ENCODE assay signal across 21 cellular contexts in genomic region chr6:47114460-47114859, GRCh38.
"Had no signal": no experiment of that assay in that cellular context is flagged by ENCODE, and none has a peak within 500 bp of the region (broad histone marks: within the 10 kb centered on the region; RNA-seq: fewer than 3 reads in every experiment).

No MANE protein-coding gene starts in this region.

- ATAC-seq: PC-3, Right ventricle myocardium inferior, SK-N-SH treated with all-trans-retinoic acid at 6 μM for 48 hours had no signal

- DNase-seq: Kasumi-1, KG1, MM.1S, NCI-H1092 treated with DMSO at 0.1 percent for 48 hours, NCI-H1436, NCI-H187, NCI-H2029, NCI-H2081 treated with DMSO at 0.1 percent for 48 hours, NCI-H2171, NCI-H226, NCI-H446, NCI-H510A, NCI-H524 treated with DMSO at 0.1 percent for 48 hours, NCI-H69, NCI-H774, Peyer's patch, SHP77 treated with DMSO at 0.1 percent for 48 hours, SJCRH30 had no signal

- H3K27ac ChIP-seq: Peyer's patch, SJCRH30 had no signal

- H3K27me3 ChIP-seq: Peyer's patch, SJCRH30 had no signal

- H3K4me3 ChIP-seq: Peyer's patch, SJCRH30 had no signal

- H3K36me3 ChIP-seq: Peyer's patch, SJCRH30 had no signal

- H3K9me3 ChIP-seq: Peyer's patch, SJCRH30 had no signal
